In the genomic region with DNA sequence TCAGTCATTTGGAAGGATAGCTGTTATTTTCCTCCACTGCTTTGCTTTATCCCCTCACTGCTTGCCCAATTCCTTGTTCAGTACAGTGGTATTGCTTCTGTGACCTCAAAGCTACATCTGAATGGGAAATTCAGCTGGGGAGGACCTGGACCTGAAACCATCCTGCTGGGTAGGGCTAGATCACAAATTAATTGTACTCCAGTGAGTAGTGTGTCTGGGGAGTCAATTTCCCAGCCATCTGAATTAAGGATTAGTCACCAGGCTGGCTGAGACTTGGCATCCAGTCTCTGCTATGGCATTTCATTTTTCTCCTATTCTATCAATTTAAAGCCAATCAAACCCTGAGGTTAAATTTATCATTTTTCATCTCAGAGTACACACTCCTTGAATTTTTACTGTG, we compare ENCODE assay signal across 27 cellular contexts.
"Had no signal": no experiment of that assay in that cellular context is flagged by ENCODE, and none has a peak within 500 bp of the region (broad histone marks: within the 10 kb centered on the region; RNA-seq: fewer than 3 reads in every experiment).

No MANE protein-coding gene starts in this region.

- H3K27me3 ChIP-seq: esophagus squamous epithelium, left lung had no signal

- H3K4me3 Mint-ChIP-seq: activated CD4-positive, alpha-beta memory T cell treated with anti-CD3 and anti-CD28 coated beads for 36 hours; activated CD4-positive, alpha-beta T cell treated with anti-CD3 and anti-CD28 coated beads, Interleukin-2, amount 10 ng/mL, durations not matched to agents 24 days and 14 days; activated T-cell treated with anti-CD3 and anti-CD28 coated beads, Interleukin-2, amount 50 U/mL, for 24 hours; activated T-helper 17 cell treated with anti-CD3 and anti-CD28 coated beads, Interleukin-2, amount 50 U/mL, for 72 hours; natural killer cell treated with Interleukin-12 subunit alpha and Interleukin-12 subunit beta and Interleukin-15 and Interleukin-18, amount 100 ng/mL, for 72 hours; T-helper 1 cell treated with Interleukin-12 subunit alpha and Interleukin-12 subunit beta and Interleukin-4 antibody, amounts not matched to agents 30 μg/mL and 1 μg/mL, for 36 hours had no signal

- H3K36me3 Mint-ChIP-seq: activated CD4-positive, alpha-beta memory T cell treated with anti-CD3 and anti-CD28 coated beads for 36 hours; natural killer cell treated with Interleukin-12 subunit alpha and Interleukin-12 subunit beta and Interleukin-15 and Interleukin-18, amount 100 ng/mL, for 72 hours had no signal

- H3K9me3 ChIP-seq: esophagus squamous epithelium, left lung, lower lobe of right lung, psoas muscle, thoracic aorta had no signal

- H3K4me1 ChIP-seq: esophagus squamous epithelium, left lung, lower lobe of right lung, parathyroid adenoma, psoas muscle had no signal

- H3K79me2 ChIP-seq: parathyroid adenoma had no signal

- ATAC-seq: activated CD4-positive, CD25-positive, alpha-beta regulatory T cell treated with anti-CD3 and anti-CD28 coated beads, Interleukin-2, amount 50 U/mL, for 24 hours; activated T-helper 17 cell treated with anti-CD3 and anti-CD28 coated beads, Interleukin-2, amount 50 U/mL, for 72 hours; left lung; lower lobe of right lung; natural killer cell treated with Interleukin-12 subunit alpha and Interleukin-12 subunit beta and Interleukin-15 and Interleukin-18, amount 100 ng/mL, for 72 hours; psoas muscle; right cardiac atrium had no signal

- H3K27ac ChIP-seq: epithelial cell of prostate, esophagus squamous epithelium, left lung, lower lobe of right lung, parathyroid adenoma, psoas muscle, thoracic aorta, WERI-Rb-1 had no signal

- H3K4me3 ChIP-seq: esophagus squamous epithelium, left lung, lower lobe of right lung, psoas muscle, thoracic aorta had no signal

- H3K9ac ChIP-seq: parathyroid adenoma had no signal

- H3K27me3 Mint-ChIP-seq: activated CD4-positive, alpha-beta memory T cell treated with anti-CD3 and anti-CD28 coated beads for 36 hours; activated CD4-positive, alpha-beta T cell treated with anti-CD3 and anti-CD28 coated beads, Interleukin-2, amount 10 ng/mL, durations not matched to agents 24 days and 14 days; activated T-cell treated with anti-CD3 and anti-CD28 coated beads, Interleukin-2, amount 50 U/mL, for 24 hours; activated T-helper 17 cell treated with anti-CD3 and anti-CD28 coated beads, Interleukin-2, amount 50 U/mL, for 72 hours; natural killer cell treated with Interleukin-12 subunit alpha and Interleukin-12 subunit beta and Interleukin-15 and Interleukin-18, amount 100 ng/mL, for 72 hours had no signal

- H3K9me3 Mint-ChIP-seq: activated CD4-positive, alpha-beta T cell treated with anti-CD3 and anti-CD28 coated beads, Interleukin-2, amount 10 ng/mL, durations not matched to agents 24 days and 14 days; activated T-cell treated with anti-CD3 and anti-CD28 coated beads, Interleukin-2, amount 50 U/mL, for 24 hours had no signal

- H3K4me1 Mint-ChIP-seq: activated CD4-positive, alpha-beta T cell treated with anti-CD3 and anti-CD28 coated beads, Interleukin-2, amount 10 ng/mL, durations not matched to agents 24 days and 14 days; activated T-helper 17 cell treated with anti-CD3 and anti-CD28 coated beads, Interleukin-2, amount 50 U/mL, for 72 hours had no signal

- H2AFZ ChIP-seq: parathyroid adenoma had no signal

- DNase-seq: activated CD4-positive, alpha-beta memory T cell treated with anti-CD3 and anti-CD28 coated beads for 36 hours; activated CD4-positive, alpha-beta T cell treated with anti-CD3 and anti-CD28 coated beads, Interleukin-2, amount 10 ng/mL, durations not matched to agents 24 days and 14 days; activated CD8-positive, alpha-beta memory T cell treated with anti-CD3 and anti-CD28 coated beads, Interleukin-2, amount 50 U/mL, for 4 hours; activated gamma-delta T cell treated with Interleukin-2 at 50 U/mL for 16 hours; activated naive CD4-positive, alpha-beta T cell treated with anti-CD3 and anti-CD28 coated beads, Interleukin-2, amount 50 U/mL, for 16 hours; activated T-cell treated with anti-CD3 and anti-CD28 coated beads, Interleukin-2, amount 50 U/mL, for 24 hours; amniotic stem cell; dermis blood vessel endothelial cell; effector CD4-positive, alpha-beta T cell; esophagus squamous epithelium; left lung; lower lobe of right lung; mesendoderm; psoas muscle; right cardiac atrium; stimulated activated CD4-positive, alpha-beta T cell treated with anti-CD3 and anti-CD28 coated beads, Interleukin-2, amount 100 ng/mL, for 48 hours; stimulated activated naive CD4-positive, alpha-beta T cell treated with Interleukin-2 at 50 U/mL for 16 hours; T-helper 9 cell; trophoblast cell; WERI-Rb-1 had no signal

- H3K27ac Mint-ChIP-seq: activated CD4-positive, alpha-beta memory T cell treated with anti-CD3 and anti-CD28 coated beads for 36 hours; activated CD4-positive, alpha-beta T cell treated with anti-CD3 and anti-CD28 coated beads, Interleukin-2, amount 10 ng/mL, durations not matched to agents 24 days and 14 days; activated T-cell treated with anti-CD3 and anti-CD28 coated beads, Interleukin-2, amount 50 U/mL, for 24 hours; activated T-helper 17 cell treated with anti-CD3 and anti-CD28 coated beads, Interleukin-2, amount 50 U/mL, for 72 hours; natural killer cell treated with Interleukin-12 subunit alpha and Interleukin-12 subunit beta and Interleukin-15 and Interleukin-18, amount 100 ng/mL, for 72 hours; T-helper 1 cell treated with Interleukin-12 subunit alpha and Interleukin-12 subunit beta and Interleukin-4 antibody, amounts not matched to agents 30 μg/mL and 1 μg/mL, for 36 hours had no signal

- H3K36me3 ChIP-seq: esophagus squamous epithelium, left lung, lower lobe of right lung, thoracic aorta, WERI-Rb-1 had no signal
